1 cellular context compared by ENCODE assay signal in the genomic region with DNA sequence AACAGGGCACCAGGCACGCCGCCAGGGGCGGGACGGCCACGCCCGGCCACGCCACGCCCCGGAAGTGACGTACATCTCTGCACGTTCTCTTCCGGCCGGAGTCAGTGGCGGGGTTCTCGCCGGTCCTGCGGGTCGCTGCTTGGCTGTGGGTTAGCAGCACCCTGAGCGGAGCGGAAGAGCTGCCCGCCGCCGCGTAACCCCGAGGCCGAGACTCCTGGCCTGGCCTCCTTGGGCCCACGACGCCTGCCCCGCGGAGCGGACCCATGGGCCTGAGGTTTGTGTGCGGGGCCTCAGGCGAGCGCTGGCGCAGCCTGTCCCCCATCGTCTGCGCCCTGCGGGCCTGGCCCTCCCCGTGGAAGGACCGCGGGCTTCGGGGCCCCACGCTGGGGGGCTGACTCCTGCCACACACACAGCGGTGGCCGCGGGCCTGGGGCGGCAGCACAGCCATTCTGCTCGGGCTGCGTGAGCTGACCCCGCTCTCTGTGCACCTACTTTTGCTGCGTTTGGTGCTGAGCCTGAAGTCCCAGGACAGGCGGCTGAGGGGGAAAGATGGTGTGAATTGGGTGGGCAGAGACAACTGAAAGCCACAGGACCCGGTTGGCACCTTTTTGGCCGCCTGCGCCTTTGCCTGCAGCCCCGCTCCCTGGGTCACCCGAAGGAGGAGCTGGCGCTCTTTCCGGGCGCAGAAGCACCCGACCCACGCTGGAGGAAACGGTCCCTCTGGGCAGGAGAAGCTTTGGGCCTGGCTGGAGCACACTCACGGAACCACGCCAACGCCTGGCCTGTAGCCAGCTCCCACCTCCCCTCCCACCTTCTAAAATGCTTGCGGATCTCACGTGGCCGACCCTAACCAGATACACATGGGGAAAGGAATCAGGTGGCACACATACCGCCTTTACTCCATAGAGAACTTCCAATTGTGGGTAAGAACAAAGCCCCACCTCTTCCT.
TF ChIP-seq lines count a peak whose summit lies in the region.

No MANE protein-coding gene starts in this region.

TF ChIP-seq in HepG2, 621 proteins besides CTCF, POLR2A, EP300 and RAD21 (continued from another document and continues in another):
- TF ChIP-seq TBL1XR1 (IDR thresholded peaks at IDR 0.05; ENCODE audit: borderline replicate concordance, low read length, partially characterized antibody) (no peak), RFXANK (CRISPR knock-in tag; IDR thresholded peaks at IDR 0.05) (no peak), ZNF382 (CRISPR knock-in tag; IDR thresholded peaks at IDR 0.05; ENCODE audit: borderline replicate concordance) (no peak), SMAD9 (CRISPR knock-in tag; IDR thresholded peaks at IDR 0.05) (no peak), ZEB1 (IDR thresholded peaks at IDR 0.05; ENCODE audit: insufficient replicate concordance, low read depth) (no peak), STAG1 (CRISPR knock-in tag; IDR thresholded peaks at IDR 0.05) (no peak), ZNF644 (CRISPR knock-in tag; IDR thresholded peaks at IDR 0.05; ENCODE audit: low read depth) (no peak), HOXA5 (CRISPR knock-in tag; IDR thresholded peaks at IDR 0.05) (no peak), HCFC1 (IDR thresholded peaks at IDR 0.05; ENCODE audit: low read depth, low read length) (no peak; the same call in 1 of the 2 replicates), ZNF766 (CRISPR knock-in tag; IDR thresholded peaks at IDR 0.05; ENCODE audit: borderline replicate concordance) (no peak), ZNF33A (CRISPR knock-in tag; IDR thresholded peaks at IDR 0.05; ENCODE audit: borderline replicate concordance) (no peak), ZFP1 (CRISPR knock-in tag; IDR thresholded peaks at IDR 0.05) (no peak), ZNF7 (CRISPR knock-in tag; IDR thresholded peaks at IDR 0.05) (no peak), ZFP82 (CRISPR knock-in tag; IDR thresholded peaks at IDR 0.05; ENCODE audit: borderline replicate concordance) (no peak), PITX1 (CRISPR knock-in tag; IDR thresholded peaks at IDR 0.05) (no peak), PHB2 (IDR thresholded peaks at IDR 0.05; ENCODE audit: partially characterized antibody) (no peak), ZNF317 (CRISPR knock-in tag; IDR thresholded peaks at IDR 0.05) (no peak), JUND (CRISPR knock-in tag; IDR thresholded peaks at IDR 0.05) (no peak), RBM39 (IDR thresholded peaks at IDR 0.05; ENCODE audit: low read depth, low read length, poor library complexity, severe bottlenecking) (no peak), ARID2 (CRISPR knock-in tag; IDR thresholded peaks at IDR 0.05; ENCODE audit: borderline replicate concordance) (no peak), PTBP1 (IDR thresholded peaks at IDR 0.05; ENCODE audit: low read depth, low read length, poor library complexity, severe bottlenecking) (no peak), SRSF9 (IDR thresholded peaks at IDR 0.05; ENCODE audit: borderline replicate concordance, insufficient read depth, low read depth, low read length, poor library complexity, severe bottlenecking) (no peak), ZNF30 (CRISPR knock-in tag; IDR thresholded peaks at IDR 0.05) (no peak), PRMT3 (CRISPR knock-in tag; IDR thresholded peaks at IDR 0.05; ENCODE audit: borderline replicate concordance, low read depth) (no peak), FUBP1 (CRISPR knock-in tag; IDR thresholded peaks at IDR 0.05; ENCODE audit: borderline replicate concordance) (no peak), ZNF83 (CRISPR knock-in tag; IDR thresholded peaks at IDR 0.05; ENCODE audit: borderline replicate concordance) (no peak), ZNF550 (CRISPR knock-in tag; IDR thresholded peaks at IDR 0.05; ENCODE audit: borderline replicate concordance) (no peak), TBX2 (CRISPR knock-in tag; IDR thresholded peaks at IDR 0.05; ENCODE audit: borderline replicate concordance) (peak; percentile 83), CHD2 (IDR thresholded peaks at IDR 0.05; ENCODE audit: low read depth, low read length) (no peak), KDM3A (CRISPR knock-in tag; IDR thresholded peaks at IDR 0.05; ENCODE audit: low read depth) (no peak), ZNF280B (CRISPR knock-in tag; IDR thresholded peaks at IDR 0.05; ENCODE audit: borderline replicate concordance) (no peak), ZNF816 (CRISPR knock-in tag; IDR thresholded peaks at IDR 0.05; ENCODE audit: borderline replicate concordance) (no peak), RFXAP (CRISPR knock-in tag; IDR thresholded peaks at IDR 0.05; ENCODE audit: borderline replicate concordance) (no peak), SMC3 (IDR thresholded peaks at IDR 0.05; ENCODE audit: low read length) (no peak), GABPA (IDR thresholded peaks at IDR 0.05; ENCODE audit: low read depth, low read length) (no peak), GABPA (CRISPR knock-in tag; IDR thresholded peaks at IDR 0.05; ENCODE audit: low read depth) (peak; percentile 90), RCOR2 (CRISPR knock-in tag; IDR thresholded peaks at IDR 0.05) (no peak), ZBED4 (CRISPR knock-in tag; IDR thresholded peaks at IDR 0.05; ENCODE audit: borderline replicate concordance) (no peak), MXD4 (CRISPR knock-in tag; IDR thresholded peaks at IDR 0.05) (peak; percentile 69; the same call in 1 of the 2 replicates), ZNF468 (CRISPR knock-in tag; IDR thresholded peaks at IDR 0.05) (no peak), TFAP4 (IDR thresholded peaks at IDR 0.05; ENCODE audit: borderline replicate concordance, low read depth) (no peak)
- TF ChIP-seq, protein P1, sequence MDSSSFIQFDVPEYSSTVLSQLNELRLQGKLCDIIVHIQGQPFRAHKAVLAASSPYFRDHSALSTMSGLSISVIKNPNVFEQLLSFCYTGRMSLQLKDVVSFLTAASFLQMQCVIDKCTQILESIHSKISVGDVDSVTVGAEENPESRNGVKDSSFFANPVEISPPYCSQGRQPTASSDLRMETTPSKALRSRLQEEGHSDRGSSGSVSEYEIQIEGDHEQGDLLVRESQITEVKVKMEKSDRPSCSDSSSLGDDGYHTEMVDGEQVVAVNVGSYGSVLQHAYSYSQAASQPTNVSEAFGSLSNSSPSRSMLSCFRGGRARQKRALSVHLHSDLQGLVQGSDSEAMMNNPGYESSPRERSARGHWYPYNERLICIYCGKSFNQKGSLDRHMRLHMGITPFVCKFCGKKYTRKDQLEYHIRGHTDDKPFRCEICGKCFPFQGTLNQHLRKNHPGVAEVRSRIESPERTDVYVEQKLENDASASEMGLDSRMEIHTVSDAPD (CRISPR knock-in tag; IDR thresholded peaks at IDR 0.05) = no peak
- TF ChIP-seq, protein P2, sequence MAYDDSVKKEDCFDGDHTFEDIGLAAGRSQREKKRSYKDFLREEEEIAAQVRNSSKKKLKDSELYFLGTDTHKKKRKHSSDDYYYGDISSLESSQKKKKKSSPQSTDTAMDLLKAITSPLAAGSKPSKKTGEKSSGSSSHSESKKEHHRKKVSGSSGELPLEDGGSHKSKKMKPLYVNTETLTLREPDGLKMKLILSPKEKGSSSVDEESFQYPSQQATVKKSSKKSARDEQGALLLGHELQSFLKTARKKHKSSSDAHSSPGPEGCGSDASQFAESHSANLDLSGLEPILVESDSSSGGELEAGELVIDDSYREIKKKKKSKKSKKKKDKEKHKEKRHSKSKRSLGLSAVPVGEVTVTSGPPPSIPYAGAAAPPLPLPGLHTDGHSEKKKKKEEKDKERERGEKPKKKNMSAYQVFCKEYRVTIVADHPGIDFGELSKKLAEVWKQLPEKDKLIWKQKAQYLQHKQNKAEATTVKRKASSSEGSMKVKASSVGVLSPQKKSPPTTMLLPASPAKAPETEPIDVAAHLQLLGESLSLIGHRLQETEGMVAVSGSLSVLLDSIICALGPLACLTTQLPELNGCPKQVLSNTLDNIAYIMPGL (CRISPR knock-in tag; IDR thresholded peaks at IDR 0.05; ENCODE audit: borderline replicate concordance in 1 of 2, low read depth in 1 of 2) = peak in 1 of 2 experiments; percentile 69; a peak in 2 of 4 replicates
- TF ChIP-seq, protein P3, sequence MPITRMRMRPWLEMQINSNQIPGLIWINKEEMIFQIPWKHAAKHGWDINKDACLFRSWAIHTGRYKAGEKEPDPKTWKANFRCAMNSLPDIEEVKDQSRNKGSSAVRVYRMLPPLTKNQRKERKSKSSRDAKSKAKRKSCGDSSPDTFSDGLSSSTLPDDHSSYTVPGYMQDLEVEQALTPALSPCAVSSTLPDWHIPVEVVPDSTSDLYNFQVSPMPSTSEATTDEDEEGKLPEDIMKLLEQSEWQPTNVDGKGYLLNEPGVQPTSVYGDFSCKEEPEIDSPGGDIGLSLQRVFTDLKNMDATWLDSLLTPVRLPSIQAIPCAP (CRISPR knock-in tag; IDR thresholded peaks at IDR 0.05; ENCODE audit: low read depth) = no peak
- TF ChIP-seq, protein P4, sequence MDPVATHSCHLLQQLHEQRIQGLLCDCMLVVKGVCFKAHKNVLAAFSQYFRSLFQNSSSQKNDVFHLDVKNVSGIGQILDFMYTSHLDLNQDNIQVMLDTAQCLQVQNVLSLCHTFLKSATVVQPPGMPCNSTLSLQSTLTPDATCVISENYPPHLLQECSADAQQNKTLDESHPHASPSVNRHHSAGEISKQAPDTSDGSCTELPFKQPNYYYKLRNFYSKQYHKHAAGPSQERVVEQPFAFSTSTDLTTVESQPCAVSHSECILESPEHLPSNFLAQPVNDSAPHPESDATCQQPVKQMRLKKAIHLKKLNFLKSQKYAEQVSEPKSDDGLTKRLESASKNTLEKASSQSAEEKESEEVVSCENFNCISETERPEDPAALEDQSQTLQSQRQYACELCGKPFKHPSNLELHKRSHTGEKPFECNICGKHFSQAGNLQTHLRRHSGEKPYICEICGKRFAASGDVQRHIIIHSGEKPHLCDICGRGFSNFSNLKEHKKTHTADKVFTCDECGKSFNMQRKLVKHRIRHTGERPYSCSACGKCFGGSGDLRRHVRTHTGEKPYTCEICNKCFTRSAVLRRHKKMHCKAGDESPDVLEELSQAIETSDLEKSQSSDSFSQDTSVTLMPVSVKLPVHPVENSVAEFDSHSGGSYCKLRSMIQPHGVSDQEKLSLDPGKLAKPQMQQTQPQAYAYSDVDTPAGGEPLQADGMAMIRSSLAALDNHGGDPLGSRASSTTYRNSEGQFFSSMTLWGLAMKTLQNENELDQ (CRISPR knock-in tag; IDR thresholded peaks at IDR 0.05; ENCODE audit: borderline replicate concordance) = no peak
- TF ChIP-seq, protein P5, sequence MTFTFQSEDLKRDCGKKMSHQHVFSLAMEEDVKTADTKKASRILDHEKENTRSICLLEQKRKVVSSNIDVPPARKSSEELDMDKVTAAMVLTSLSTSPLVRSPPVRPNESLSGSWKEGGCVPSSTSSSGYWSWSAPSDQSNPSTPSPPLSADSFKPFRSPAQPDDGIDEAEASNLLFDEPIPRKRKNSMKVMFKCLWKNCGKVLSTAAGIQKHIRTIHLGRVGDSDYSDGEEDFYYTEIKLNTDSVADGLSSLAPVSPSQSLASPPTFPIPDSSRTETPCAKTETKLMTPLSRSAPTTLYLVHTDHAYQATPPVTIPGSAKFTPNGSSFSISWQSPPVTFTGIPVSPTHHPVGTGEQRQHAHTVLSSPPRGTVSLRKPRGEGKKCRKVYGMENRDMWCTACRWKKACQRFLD (CRISPR knock-in tag; IDR thresholded peaks at IDR 0.05; ENCODE audit: borderline replicate concordance) = no peak
